Comparison of ENCODE assay signal across 9 cellular contexts in genomic region chr22:21048965-21049364, GRCh38. TPM values are rescaled to one million over a fixed set of nuclear protein-coding genes. Genes with fewer than 3 reads are reported as not detected.
"Had no signal": no experiment of that assay in that cellular context is flagged by ENCODE, and none has a peak within 500 bp of the region (broad histone marks: within the 10 kb centered on the region; RNA-seq: fewer than 3 reads in every experiment).

No MANE protein-coding gene starts in this region.

RNA-seq across cellular contexts. Expression of gene LRRC74B, which starts 3.2 kb away (rescaled TPM):
- total RNA-seq: OCI-LY7, PC-3, PC-9, Peyer's patch, Right ventricle myocardium inferior, Right ventricle myocardium superior, SJCRH30, SJSA1 had no signal

RNA-seq across cellular contexts. Expression of gene SLC7A4, which starts 16.6 kb away (rescaled TPM):
- total RNA-seq: OCI-LY7, PC-3, PC-9, RPMI7951, SJCRH30, SJSA1 had no signal
